Comparison of ENCODE assay signal across 18 cellular contexts in genomic region chr7:97819161-97819560, GRCh38. TPM values are rescaled to one million over a fixed set of nuclear protein-coding genes. Genes with fewer than 3 reads are reported as not detected.
A peak's percentile ranks its signal among the peaks of the same experiment; 100 is the strongest.
DNase-seq lines count a peak whose midpoint lies in the region; ATAC-seq and TF ChIP-seq lines count a peak whose summit lies in the region.
"Had no signal": no experiment of that assay in that cellular context is flagged by ENCODE, and none has a peak within 500 bp of the region (broad histone marks: within the 10 kb centered on the region; RNA-seq: fewer than 3 reads in every experiment).

No MANE protein-coding gene starts in this region.

- H3K27me3 ChIP-seq in neural progenitor cell (no peaks in the 10 kb centered on the region), gastrocnemius medialis (no peaks in the 10 kb centered on the region)

- H3K4me3 ChIP-seq in neural progenitor cell (no peak overlapping the region), gastrocnemius medialis (no peak overlapping the region)
- H3K4me3 ChIP-seq: HAP-1 had no signal

- no peaks in the 10 kb centered on the region for H3F3A ChIP-seq in neural progenitor cell (ENCODE audit: low read depth)

- no peaks in the 10 kb centered on the region for H3K36me3 ChIP-seq in neural progenitor cell
- no peaks in the 10 kb centered on the region for H3K36me3 ChIP-seq in gastrocnemius medialis
- H3K36me3 ChIP-seq: HAP-1 had no signal

- peaks cover 5% of the 10 kb centered on the region for H3K4me1 Mint-ChIP-seq in neural progenitor cell
- H3K4me1 Mint-ChIP-seq: brain had no signal

- H2AFZ ChIP-seq in neural progenitor cell (replicated peaks): no peak overlapping the region

- H3K4me3 Mint-ChIP-seq in neural progenitor cell: no peak overlapping the region
- H3K4me3 Mint-ChIP-seq: activated CD8-positive, alpha-beta T cell treated with anti-CD3 and anti-CD28 coated beads, Interleukin-2, amount 10 ng/mL, durations not matched to agents 7 days and 5 days; brain had no signal

- no peaks in the 10 kb centered on the region for H4K20me1 ChIP-seq in neural progenitor cell (ENCODE audit: low read depth)

- in situ Hi-C loops in gastrocnemius medialis (cut with MboI; ENCODE audit: low sequenced_read_pairs in 4 of 4): no loop called here

- H3K9me3 ChIP-seq in neural progenitor cell (ENCODE audit: low read depth): no peaks in the 10 kb centered on the region
- no peaks in the 10 kb centered on the region for H3K9me3 ChIP-seq in gastrocnemius medialis
- H3K9me3 ChIP-seq: HAP-1 had no signal

- ATAC-seq in gastrocnemius medialis: no peak
- ATAC-seq in GM19328 (IDR thresholded peaks at IDR 0.05; ENCODE audit: unreplicated experiment): no peak
- ATAC-seq: activated CD8-positive, alpha-beta T cell treated with anti-CD3 and anti-CD28 coated beads, Interleukin-2, amount 10 ng/mL, durations not matched to agents 7 days and 5 days had no signal

- no peak overlapping the region for H3K9ac ChIP-seq in neural progenitor cell

- no peaks in the 10 kb centered on the region for H3K4me1 ChIP-seq in neural progenitor cell
- H3K4me1 ChIP-seq in gastrocnemius medialis: no peaks in the 10 kb centered on the region
- H3K4me1 ChIP-seq: HAP-1 had no signal

- H3K36me3 Mint-ChIP-seq in neural progenitor cell: no peaks in the 10 kb centered on the region
- H3K36me3 Mint-ChIP-seq: brain had no signal

- TF ChIP-seq CTCF in neural progenitor cell (IDR thresholded peaks at IDR 0.05) (peak; percentile 43), gastrocnemius medialis (IDR thresholded peaks at IDR 0.05 in 4 of 5, conservative IDR thresholded peaks at IDR 0.05 in 1 of 5) (no peak)

- TF ChIP-seq POLR2A in gastrocnemius medialis (IDR thresholded peaks at IDR 0.05): no peak

- no peaks in the 10 kb centered on the region for H3K79me2 ChIP-seq in neural progenitor cell (ENCODE audit: low read depth)

- intact Hi-C loops in gastrocnemius medialis (cut with DNase I; ENCODE audit: low total_unique reads): no loop called here

- H3K9me3 Mint-ChIP-seq in neural progenitor cell: peaks cover 3% of the 10 kb centered on the region

- DNase-seq in NCI-H2196 (lab: John Stamatoyannopoulos, UW; ENCODE audit: unreplicated experiment) (peak; percentile 2), NCI-H2196 treated with DMSO at 0.1 percent for 48 hours (lab: John Stamatoyannopoulos, UW; ENCODE audit: unreplicated experiment) (no peak), NAMALWA (ENCODE audit: low spot score) (peak; percentile 30), RKO (ENCODE audit: low spot score) (peak; percentile 45), neural progenitor cell (ENCODE audit: low spot score) (peak; percentile 6), gastrocnemius medialis (no peak)
- no peak for DNase-seq in activated T-cell treated with anti-CD3 and anti-CD28 coated beads, Interleukin-2, amount 50 U/mL, for 1 hour
- DNase-seq: activated CD8-positive, alpha-beta T cell treated with anti-CD3 and anti-CD28 coated beads, Interleukin-2, amount 10 ng/mL, durations not matched to agents 7 days and 5 days; activated gamma-delta T cell treated with Interleukin-2 at 50 U/mL for 16 hours; EL; islet precursor cell; NCI-H1694; SIG-M5; stimulated activated CD8-positive, alpha-beta memory T cell treated with anti-CD3 and anti-CD28 coated beads, Interleukin-4, amount 100 ng/mL, for 48 hours had no signal

- no peak overlapping the region for H3K27ac Mint-ChIP-seq in neural progenitor cell
- H3K27ac Mint-ChIP-seq: activated CD8-positive, alpha-beta T cell treated with anti-CD3 and anti-CD28 coated beads, Interleukin-2, amount 10 ng/mL, durations not matched to agents 7 days and 5 days; brain; progenitor cell of endocrine pancreas had no signal

- H3K27ac ChIP-seq in neural progenitor cell (no peak overlapping the region), gastrocnemius medialis (no peak overlapping the region)

- no peak overlapping the region for H3K4me2 ChIP-seq in neural progenitor cell

- H3K27me3 Mint-ChIP-seq in neural progenitor cell (ENCODE audit: insufficient read depth, low read depth): peaks cover 4% of the 10 kb centered on the region
- H3K27me3 Mint-ChIP-seq: brain, progenitor cell of endocrine pancreas had no signal

RNA-seq across cellular contexts. Expression of gene ASNS, which starts 53.0 kb away (rescaled TPM):
- total RNA-seq in neural progenitor cell (ENCODE audit: low replicate concordance) (16.6 and 33.3 TPM in 2 replicates), gastrocnemius medialis (1 to 10 TPM in 3 of 4 donors, under 1 TPM in 1; 0.88 to 2.4 (median 2.1) TPM)

Comparison
In these comparisons a context has a peak if more than half of its experiments do, and no peak if none do; other contexts are left out.
1. DNase-seq: peak in NCI-H2196 (single experiment), NAMALWA (single experiment), RKO (single experiment) and neural progenitor cell (single experiment); none in NCI-H2196 treated with DMSO at 0.1 percent for 48 hours (single experiment), gastrocnemius medialis (0 of 2) and activated T-cell treated with anti-CD3 and anti-CD28 coated beads, Interleukin-2, amount 50 U/mL, for 1 hour (single experiment).